ENCODE assay signal across 23 cellular contexts in genomic region chr12:107490000-107490399, GRCh38.
DNase-seq lines count a peak whose midpoint lies in the region; ATAC-seq and TF ChIP-seq lines count a peak whose summit lies in the region.
"Had no signal": no experiment of that assay in that cellular context is flagged by ENCODE, and none has a peak within 500 bp of the region (broad histone marks: within the 10 kb centered on the region; RNA-seq: fewer than 3 reads in every experiment).

No MANE protein-coding gene starts in this region.

- no peak overlapping the region for H3K23ac ChIP-seq in neuronal stem cell (ENCODE audit: low read depth, low read length, poor library complexity)

- no TSS peak for BruUV-seq in MCF 10A (replicated peaks; lab: Mats Ljungman, UMichigan)

- no peaks in the 10 kb centered on the region for H3K27me3 ChIP-seq in neuronal stem cell (ENCODE audit: control insufficient read depth in 3 of 3, insufficient read depth in 3 of 3, low read depth in 1 of 3, low read length in 3 of 3)

- H4K8ac ChIP-seq in neuronal stem cell (ENCODE audit: low read depth, low read length), result no peak overlapping the region

- peak; percentile 75 for ATAC-seq in GM21576 (IDR thresholded peaks at IDR 0.05; ENCODE audit: unreplicated experiment)
- ATAC-seq in stimulated activated memory B cell treated with anti-CD40 and anti-IgM and Interleukin-4, amounts not matched to agents 10 μg/mL and 1 μg/mL and 100 μg/mL, for 72 hours, result peak; percentile 48
- no peak for ATAC-seq in effector memory CD8-positive, alpha-beta T cell (replicated peaks)
- ATAC-seq: heart right ventricle; stimulated activated effector memory CD8-positive, alpha-beta T cell treated with anti-CD3 and anti-CD28 coated beads, Interleukin-12 subunit alpha, Interleukin-12 subunit beta, amount 100 ng/mL, for 72 hours had no signal

- H2AK5ac ChIP-seq in neuronal stem cell (ENCODE audit: low read depth, low read length), result no peak overlapping the region

- no peak overlapping the region for H2AFZ ChIP-seq in neuronal stem cell (ENCODE audit: low read length)

- no peak overlapping the region for H2BK120ac ChIP-seq in neuronal stem cell (ENCODE audit: low read depth, low read length)

- no CpG with 5 or more reads among the region's 3 CpGs for WGBS in neuronal stem cell (ENCODE audit: extremely low coverage in 2 of 2, insufficient read length in 2 of 2, insufficient replicate concordance in 1 of 2), 2 donors

- no peak overlapping the region for H3K9ac ChIP-seq in neuronal stem cell (ENCODE audit: low read depth, low read length, poor library complexity)

- no peak overlapping the region for H4K91ac ChIP-seq in neuronal stem cell (ENCODE audit: low read depth, low read length, poor library complexity)

- no peak overlapping the region for H2BK5ac ChIP-seq in neuronal stem cell (ENCODE audit: low read length)

- DNase-seq in NCI-H146 (lab: John Stamatoyannopoulos, UW) (peak; percentile 4), NCI-H146 treated with DMSO at 0.1 percent for 48 hours (lab: John Stamatoyannopoulos, UW; ENCODE audit: unreplicated experiment) (no peak), neuronal stem cell (ENCODE audit: low spot score) (no peak), MCF 10A (ENCODE audit: unreplicated experiment) (no peak)
- no peak for DNase-seq in effector memory CD8-positive, alpha-beta T cell
- DNase-seq: activated CD4-positive, alpha-beta T cell treated with anti-CD3 and anti-CD28 coated beads, Interleukin-2, amount 50 U/mL, for 4 hours; activated naive CD4-positive, alpha-beta T cell treated with Interleukin-2 at 50 U/mL for 16 hours; aorta; cerebellar nuclear complex; DMS 273 treated with DMSO at 0.1 percent for 48 hours; endodermal cell; H7; heart right ventricle; NCI-H2081; NCI-H774; retina; stimulated activated CD4-positive, alpha-beta T cell treated with anti-CD3 and anti-CD28 coated beads, Interleukin-12 subunit alpha, Interleukin-12 subunit beta, amount 100 ng/mL, for 4 hours had no signal

- H3K9me3 ChIP-seq in neuronal stem cell (replicated peaks in 1 of 2; ENCODE audit: control insufficient read depth in 2 of 2, insufficient read depth in 1 of 2, low read depth in 1 of 2, low read length in 2 of 2), result no peaks in the 10 kb centered on the region
- H3K9me3 ChIP-seq: heart right ventricle had no signal

- no peak overlapping the region for H3K27ac ChIP-seq in neuronal stem cell (replicated peaks; ENCODE audit: low read length)
- H3K27ac ChIP-seq: 22Rv1, C4-2B, heart right ventricle had no signal

- CTCF ChIA-PET in MCF 10A (lab: Yijun Ruan, JAX), result interaction anchor here (1.1 to 1.3 kb wide), 2 partner anchors 72 to 88 kb away, joined by 3 read pairs; no protein-coding TSS in a partner anchor

- H3K27me3 Mint-ChIP-seq in IgD-negative memory B cell (peaks cover 3% of the 10 kb centered on the region), MCF 10A (ENCODE audit: insufficient read depth, unreplicated experiment) (no peaks in the 10 kb centered on the region)
- H3K27me3 Mint-ChIP-seq in stimulated activated memory B cell treated with anti-CD40 and anti-IgM and Interleukin-4, amounts not matched to agents 10 μg/mL and 1 μg/mL and 100 μg/mL, for 72 hours, result peaks cover 8% of the 10 kb centered on the region
- no peaks in the 10 kb centered on the region for H3K27me3 Mint-ChIP-seq in effector memory CD8-positive, alpha-beta T cell

- no peak overlapping the region for H3K4ac ChIP-seq in neuronal stem cell (ENCODE audit: low read length)

- H3K27ac Mint-ChIP-seq in IgD-negative memory B cell, result peak overlapping the region in 2 of 3 donors; percentile 29 to 63
- no peak overlapping the region for H3K27ac Mint-ChIP-seq in stimulated activated memory B cell treated with anti-CD40 and anti-IgM and Interleukin-4, amounts not matched to agents 10 μg/mL and 1 μg/mL and 100 μg/mL, for 72 hours
- H3K27ac Mint-ChIP-seq in effector memory CD8-positive, alpha-beta T cell, result no peak overlapping the region
- no peak overlapping the region for H3K27ac Mint-ChIP-seq in MCF 10A (ENCODE audit: low read depth, unreplicated experiment)
- H3K27ac Mint-ChIP-seq: endodermal cell; stimulated activated effector memory CD8-positive, alpha-beta T cell treated with anti-CD3 and anti-CD28 coated beads, Interleukin-12 subunit alpha, Interleukin-12 subunit beta, amount 100 ng/mL, for 72 hours had no signal

- H3K4me2 ChIP-seq in neuronal stem cell (ENCODE audit: insufficient read depth, low read length, poor library complexity, severe bottlenecking), result no peak overlapping the region

- H3K9me3 Mint-ChIP-seq in IgD-negative memory B cell, result peaks cover 0 to 2% (median 0%) of the 10 kb centered on the region in 3 donors
- no peaks in the 10 kb centered on the region for H3K9me3 Mint-ChIP-seq in stimulated activated memory B cell treated with anti-CD40 and anti-IgM and Interleukin-4, amounts not matched to agents 10 μg/mL and 1 μg/mL and 100 μg/mL, for 72 hours
- H3K9me3 Mint-ChIP-seq in effector memory CD8-positive, alpha-beta T cell, result no peaks in the 10 kb centered on the region
- H3K9me3 Mint-ChIP-seq in MCF 10A (ENCODE audit: unreplicated experiment), result no peaks in the 10 kb centered on the region
- H3K9me3 Mint-ChIP-seq: endodermal cell; stimulated activated effector memory CD8-positive, alpha-beta T cell treated with anti-CD3 and anti-CD28 coated beads, Interleukin-12 subunit alpha, Interleukin-12 subunit beta, amount 100 ng/mL, for 72 hours had no signal

- no peaks in the 10 kb centered on the region for H3K4me1 ChIP-seq in neuronal stem cell (ENCODE audit: control insufficient read depth in 2 of 2, insufficient read depth in 1 of 2, low read depth in 1 of 2, low read length in 2 of 2)

- no peak overlapping the region for H3K14ac ChIP-seq in neuronal stem cell (ENCODE audit: low read length)

- H2BK15ac ChIP-seq in neuronal stem cell (ENCODE audit: low read length), result no peak overlapping the region

- no peaks in the 10 kb centered on the region for H3K36me3 Mint-ChIP-seq in IgD-negative memory B cell
- no peaks in the 10 kb centered on the region for H3K36me3 Mint-ChIP-seq in stimulated activated memory B cell treated with anti-CD40 and anti-IgM and Interleukin-4, amounts not matched to agents 10 μg/mL and 1 μg/mL and 100 μg/mL, for 72 hours
- peaks cover 4% of the 10 kb centered on the region for H3K36me3 Mint-ChIP-seq in effector memory CD8-positive, alpha-beta T cell (ENCODE audit: insufficient read depth)
- H3K36me3 Mint-ChIP-seq in MCF 10A (ENCODE audit: insufficient read depth, unreplicated experiment), result no peaks in the 10 kb centered on the region
- H3K36me3 Mint-ChIP-seq: stimulated activated effector memory CD8-positive, alpha-beta T cell treated with anti-CD3 and anti-CD28 coated beads, Interleukin-12 subunit alpha, Interleukin-12 subunit beta, amount 100 ng/mL, for 72 hours had no signal

- no peaks in the 10 kb centered on the region for H3K36me3 ChIP-seq in neuronal stem cell (replicated peaks in 1 of 2; ENCODE audit: control insufficient read depth in 2 of 2, insufficient read depth in 2 of 2, low read length in 2 of 2)
- H3K36me3 ChIP-seq: heart right ventricle had no signal

- H3K18ac ChIP-seq in neuronal stem cell (ENCODE audit: low read length), result no peak overlapping the region

- POLR2A ChIA-PET in MCF 10A (lab: Yijun Ruan, JAX), result no interaction called here

- peaks cover 32 to 52% (median 50%) of the 10 kb centered on the region in 3 donors for H3K4me1 Mint-ChIP-seq in IgD-negative memory B cell
- H3K4me1 Mint-ChIP-seq in stimulated activated memory B cell treated with anti-CD40 and anti-IgM and Interleukin-4, amounts not matched to agents 10 μg/mL and 1 μg/mL and 100 μg/mL, for 72 hours, result peaks cover 18% of the 10 kb centered on the region
- peaks cover 12 to 28% of the 10 kb centered on the region in 2 donors for H3K4me1 Mint-ChIP-seq in effector memory CD8-positive, alpha-beta T cell (ENCODE audit: low read depth in 2 of 2)
- peaks cover 12% of the 10 kb centered on the region for H3K4me1 Mint-ChIP-seq in MCF 10A (ENCODE audit: insufficient read depth, unreplicated experiment)
- H3K4me1 Mint-ChIP-seq: endodermal cell had no signal

- no peak for TF ChIP-seq CTCF in MCF 10A (IDR thresholded peaks at IDR 0.05; ENCODE audit: unreplicated experiment)

- H3K79me1 ChIP-seq in neuronal stem cell (ENCODE audit: low read depth, low read length), result no peaks in the 10 kb centered on the region

- H3K4me3 ChIP-seq in neuronal stem cell (ENCODE audit: low read length in 2 of 2), result no peak overlapping the region
- H3K4me3 ChIP-seq: heart right ventricle had no signal

- H3K4me3 Mint-ChIP-seq in IgD-negative memory B cell, result peak overlapping the region; percentile 6 to 92 (median 77)
- no peak overlapping the region for H3K4me3 Mint-ChIP-seq in stimulated activated memory B cell treated with anti-CD40 and anti-IgM and Interleukin-4, amounts not matched to agents 10 μg/mL and 1 μg/mL and 100 μg/mL, for 72 hours
- H3K4me3 Mint-ChIP-seq in effector memory CD8-positive, alpha-beta T cell, result no peak overlapping the region
- no peak overlapping the region for H3K4me3 Mint-ChIP-seq in MCF 10A (ENCODE audit: unreplicated experiment)
- H3K4me3 Mint-ChIP-seq: endodermal cell; stimulated activated effector memory CD8-positive, alpha-beta T cell treated with anti-CD3 and anti-CD28 coated beads, Interleukin-12 subunit alpha, Interleukin-12 subunit beta, amount 100 ng/mL, for 72 hours had no signal

- H2BK12ac ChIP-seq in neuronal stem cell (ENCODE audit: low read length), result no peak overlapping the region

- intact Hi-C loops in MCF 10A (cut with micrococcal nuclease), result no loop called here

Comparison
In these comparisons a context has a peak if more than half of its experiments do, and no peak if none do; other contexts are left out.
1. H3K27ac Mint-ChIP-seq: peak in IgD-negative memory B cell (2 of 3); none in stimulated activated memory B cell treated with anti-CD40 and anti-IgM and Interleukin-4, amounts not matched to agents 10 μg/mL and 1 μg/mL and 100 μg/mL, for 72 hours (single experiment), effector memory CD8-positive, alpha-beta T cell (0 of 2) and MCF 10A (single experiment).
2. H3K4me3 Mint-ChIP-seq: peak in IgD-negative memory B cell (4 of 4); none in stimulated activated memory B cell treated with anti-CD40 and anti-IgM and Interleukin-4, amounts not matched to agents 10 μg/mL and 1 μg/mL and 100 μg/mL, for 72 hours (single experiment), effector memory CD8-positive, alpha-beta T cell (0 of 2) and MCF 10A (single experiment).